11 cellular contexts compared by ENCODE assay signal in genomic region chr22:25666308-25666707, GRCh38.
DNase-seq lines count a peak whose midpoint lies in the region; ATAC-seq, FAIRE-seq and TF ChIP-seq lines count a peak whose summit lies in the region.
"Had no signal": no experiment of that assay in that cellular context is flagged by ENCODE, and none has a peak within 500 bp of the region (broad histone marks: within the 10 kb centered on the region; RNA-seq: fewer than 3 reads in every experiment).

No MANE protein-coding gene starts in this region.

- H3K9me3 ChIP-seq in smooth muscle cell (replicated peaks; ENCODE audit: low read depth) (no peaks in the 10 kb centered on the region), osteoblast (ENCODE audit: low read depth, low read length) (no peaks in the 10 kb centered on the region)

- POLR2A ChIA-PET in WTC11 (lab: Charles Lee): no interaction called here

- H3K4me1 Mint-ChIP-seq in WTC11: peaks cover 19% of the 10 kb centered on the region
- peaks cover 1% of the 10 kb centered on the region for H3K4me1 Mint-ChIP-seq in activated naive CD8-positive, alpha-beta T cell treated with anti-CD3 and anti-CD28 coated beads for 36 hours
- H3K4me1 Mint-ChIP-seq: CD8-positive, alpha-beta memory T cell had no signal

- H3K27me3 ChIP-seq in smooth muscle cell (ENCODE audit: low read depth) (no peaks in the 10 kb centered on the region), osteoblast (ENCODE audit: insufficient read depth, low read length) (no peaks in the 10 kb centered on the region)

- no peaks in the 10 kb centered on the region for H3K4me1 ChIP-seq in smooth muscle cell (ENCODE audit: low read depth)
- H3K4me1 ChIP-seq in osteoblast (ENCODE audit: insufficient read depth, low read length): peaks cover 9% of the 10 kb centered on the region

- H3K4me3 ChIP-seq in smooth muscle cell: no peak overlapping the region
- H3K4me3 ChIP-seq in osteoblast (ENCODE audit: insufficient read depth, low read length): no peak overlapping the region

- WGBS in smooth muscle cell (ENCODE audit: low lambda C conversion rate): 58% methylated on average over 8 of the region's 8 CpGs

- peak; percentile 29 for DNase-seq in HT-29 (ENCODE audit: low spot score)
- DNase-seq in WTC11 (ENCODE audit: low spot score): peak; percentile 38
- DNase-seq in smooth muscle cell (lab: John Stamatoyannopoulos, UW; ENCODE audit: unreplicated experiment): no peak
- DNase-seq in osteoblast (ENCODE audit: insufficient read length, low spot score, missing footprints): no peak
- DNase-seq in NCI-H187 (lab: John Stamatoyannopoulos, UW): no peak
- no peak for DNase-seq in activated naive CD8-positive, alpha-beta T cell treated with anti-CD3 and anti-CD28 coated beads for 36 hours
- DNase-seq: activated CD4-positive, alpha-beta T cell treated with anti-CD3 and anti-CD28 coated beads for 36 hours; CD8-positive, alpha-beta memory T cell had no signal

- H3K27ac ChIP-seq in smooth muscle cell (ENCODE audit: low read depth) (no peak overlapping the region), osteoblast (ENCODE audit: low read depth, low read length) (no peak overlapping the region)

- no peaks in the 10 kb centered on the region for H3K27me3 Mint-ChIP-seq in WTC11 (ENCODE audit: low read depth)
- no peaks in the 10 kb centered on the region for H3K27me3 Mint-ChIP-seq in activated naive CD8-positive, alpha-beta T cell treated with anti-CD3 and anti-CD28 coated beads for 36 hours
- H3K27me3 Mint-ChIP-seq: activated CD4-positive, alpha-beta T cell treated with anti-CD3 and anti-CD28 coated beads for 36 hours; stimulated activated memory B cell treated with anti-CD40 and anti-IgM and Interleukin-4, amounts not matched to agents 10 μg/mL and 1 μg/mL and 100 μg/mL, for 72 hours had no signal

- CTCF ChIA-PET in WTC11 (lab: Charles Lee): interaction anchor here (0.9 to 1.7 kb wide), 4 partner anchors 8 to 122 kb away, joined by 3 to 5 read pairs (median 4); no protein-coding TSS in a partner anchor

- no peak overlapping the region for H3K9ac ChIP-seq in smooth muscle cell (ENCODE audit: low read depth)

- FAIRE-seq in islet of Langerhans (lab: Jason Lieb, UNC): peak; percentile 41

- H3K36me3 Mint-ChIP-seq in WTC11: peaks cover 4% of the 10 kb centered on the region
- peaks cover 10% of the 10 kb centered on the region for H3K36me3 Mint-ChIP-seq in activated naive CD8-positive, alpha-beta T cell treated with anti-CD3 and anti-CD28 coated beads for 36 hours
- H3K36me3 Mint-ChIP-seq: CD8-positive, alpha-beta memory T cell had no signal

- H2AFZ ChIP-seq in smooth muscle cell (ENCODE audit: low read depth) (no peak overlapping the region), osteoblast (ENCODE audit: low read length) (no peak overlapping the region)

- no peak for TF ChIP-seq CTCF in WTC11 (IDR thresholded peaks at IDR 0.05)
- TF ChIP-seq CTCF in smooth muscle cell (IDR thresholded peaks at IDR 0.05; ENCODE audit: borderline replicate concordance, insufficient read depth, poor library complexity, severe bottlenecking): no peak
- TF ChIP-seq CTCF in osteoblast (IDR thresholded peaks at IDR 0.05; ENCODE audit: extremely low read depth, low read depth, low read length): no peak

- peak overlapping the region; percentile 45 for H3K4me2 ChIP-seq in smooth muscle cell
- no peak overlapping the region for H3K4me2 ChIP-seq in osteoblast (ENCODE audit: insufficient read depth, low read length)

- no peaks in the 10 kb centered on the region for H3F3A ChIP-seq in smooth muscle cell (ENCODE audit: low read depth)

- no peak overlapping the region for H3K4me3 Mint-ChIP-seq in WTC11
- no peak overlapping the region for H3K4me3 Mint-ChIP-seq in activated naive CD8-positive, alpha-beta T cell treated with anti-CD3 and anti-CD28 coated beads for 36 hours
- H3K4me3 Mint-ChIP-seq: activated CD4-positive, alpha-beta T cell treated with anti-CD3 and anti-CD28 coated beads for 36 hours; CD8-positive, alpha-beta memory T cell; stimulated activated memory B cell treated with anti-CD40 and anti-IgM and Interleukin-4, amounts not matched to agents 10 μg/mL and 1 μg/mL and 100 μg/mL, for 72 hours had no signal

- H3K9me3 Mint-ChIP-seq in WTC11: no peaks in the 10 kb centered on the region
- H3K9me3 Mint-ChIP-seq in activated naive CD8-positive, alpha-beta T cell treated with anti-CD3 and anti-CD28 coated beads for 36 hours: no peaks in the 10 kb centered on the region
- H3K9me3 Mint-ChIP-seq: CD8-positive, alpha-beta memory T cell; stimulated activated memory B cell treated with anti-CD40 and anti-IgM and Interleukin-4, amounts not matched to agents 10 μg/mL and 1 μg/mL and 100 μg/mL, for 72 hours had no signal

- H4K20me1 ChIP-seq in smooth muscle cell (ENCODE audit: low read depth) (no peaks in the 10 kb centered on the region), osteoblast (ENCODE audit: insufficient read depth, low read length) (no peaks in the 10 kb centered on the region)

- no peaks in the 10 kb centered on the region for H3K79me2 ChIP-seq in smooth muscle cell (ENCODE audit: low read depth)
- H3K79me2 ChIP-seq in osteoblast (ENCODE audit: insufficient read depth, low read length): no peaks in the 10 kb centered on the region

- no peak overlapping the region for H3K27ac Mint-ChIP-seq in WTC11
- no peak overlapping the region for H3K27ac Mint-ChIP-seq in activated naive CD8-positive, alpha-beta T cell treated with anti-CD3 and anti-CD28 coated beads for 36 hours
- H3K27ac Mint-ChIP-seq: activated CD4-positive, alpha-beta T cell treated with anti-CD3 and anti-CD28 coated beads for 36 hours; CD8-positive, alpha-beta memory T cell; stimulated activated memory B cell treated with anti-CD40 and anti-IgM and Interleukin-4, amounts not matched to agents 10 μg/mL and 1 μg/mL and 100 μg/mL, for 72 hours had no signal

- H3K36me3 ChIP-seq in smooth muscle cell (ENCODE audit: low read depth) (no peaks in the 10 kb centered on the region), osteoblast (ENCODE audit: insufficient read depth, low read length) (no peaks in the 10 kb centered on the region)

- ATAC-seq in WTC11 (peak; percentile 74), GM18517 (IDR thresholded peaks at IDR 0.05; ENCODE audit: unreplicated experiment) (no peak)
- ATAC-seq: activated CD4-positive, alpha-beta T cell treated with anti-CD3 and anti-CD28 coated beads for 36 hours; stimulated activated memory B cell treated with anti-CD40 and anti-IgM and Interleukin-4, amounts not matched to agents 10 μg/mL and 1 μg/mL and 100 μg/mL, for 72 hours had no signal

TF ChIP-seq in WTC11, 78 proteins besides CTCF, POLR2A, EP300 and RAD21:
- TF ChIP-seq NFYB (CRISPR knock-in tag; conservative IDR thresholded peaks at IDR 0.05; ENCODE audit: low read depth): no peak
- TF ChIP-seq GTF2I (CRISPR knock-in tag; conservative IDR thresholded peaks at IDR 0.05): no peak
- no peak for TF ChIP-seq USF1 (CRISPR knock-in tag; IDR thresholded peaks at IDR 0.05)

Comparison
In these comparisons a context has a peak if more than half of its experiments do, and no peak if none do; other contexts are left out.
1. DNase-seq: peak in HT-29 (single experiment) and WTC11 (single experiment); none in smooth muscle cell (single experiment), osteoblast (single experiment), NCI-H187 (0 of 2) and activated naive CD8-positive, alpha-beta T cell treated with anti-CD3 and anti-CD28 coated beads for 36 hours (single experiment).